12 cellular contexts compared by ENCODE assay signal in the genomic region with DNA sequence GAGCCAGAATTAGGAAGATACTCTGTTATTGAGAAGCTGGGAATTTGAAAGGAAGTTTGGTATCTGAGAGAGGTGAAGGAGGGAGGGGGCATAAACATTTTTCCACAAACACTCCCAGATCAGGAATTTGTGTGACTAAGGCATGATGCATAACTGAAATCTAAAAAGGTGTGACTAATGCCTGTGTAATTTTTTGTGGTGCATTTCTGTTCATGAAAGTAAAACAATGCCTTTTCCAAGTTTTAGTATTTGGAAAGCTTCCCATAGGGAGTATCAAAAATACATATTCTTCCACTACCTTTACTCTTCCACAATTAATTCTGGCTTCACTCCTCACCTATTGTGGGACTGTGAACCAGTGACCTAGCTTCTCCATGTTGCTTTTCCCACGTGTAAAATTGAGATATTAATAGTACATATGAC. TPM values are rescaled to one million over a fixed set of nuclear protein-coding genes. Genes with fewer than 3 reads are reported as not detected.
A peak's percentile ranks its signal among the peaks of the same experiment; 100 is the strongest.
DNase-seq lines count a peak whose midpoint lies in the region; ATAC-seq, FAIRE-seq and TF ChIP-seq lines count a peak whose summit lies in the region.
"Had no signal": no experiment of that assay in that cellular context is flagged by ENCODE, and none has a peak within 500 bp of the region (broad histone marks: within the 10 kb centered on the region; RNA-seq: fewer than 3 reads in every experiment).

No MANE protein-coding gene starts in this region.

- H3K4me1 ChIP-seq in astrocyte (ENCODE audit: insufficient read depth, low read length) (peaks cover 7% of the 10 kb centered on the region), hepatocyte (ENCODE audit: insufficient read depth) (peaks cover 20% of the 10 kb centered on the region)

- CTCF ChIA-PET in activated CD4-positive, alpha-beta T cell treated with anti-CD3 and anti-CD28 coated beads, Interleukin-2, amount 10 ng/mL, durations not matched to agents 7 days and 5 days (lab: Charles Lee) = no interaction called here

- H3K9me2 ChIP-seq in hepatocyte (replicated peaks; ENCODE audit: insufficient read depth) = no peaks in the 10 kb centered on the region

- H3K4me2 ChIP-seq in astrocyte (ENCODE audit: low read length) = peak overlapping the region; percentile 15
- H3K4me2 ChIP-seq in hepatocyte = no peak overlapping the region

- TF ChIP-seq CTCF in HFF-Myc (IDR thresholded peaks at IDR 0.05; ENCODE audit: low read depth, low read length, missing control alignments) (no peak), astrocyte (IDR thresholded peaks at IDR 0.05; ENCODE audit: insufficient read depth, low read depth, low read length) (no peak), hepatocyte (IDR thresholded peaks at IDR 0.05; ENCODE audit: poor library complexity) (no peak), type B pancreatic cell (conservative IDR thresholded peaks at IDR 0.05) (no peak), mesothelial cell of epicardium (IDR thresholded peaks at IDR 0.05; ENCODE audit: unreplicated experiment) (no peak)

- H3K27ac ChIP-seq in astrocyte (ENCODE audit: low read depth, low read length) (peak overlapping the region; percentile 85), hepatocyte (peak overlapping the region; percentile 43)

- H3K4me3 Mint-ChIP-seq in astrocyte (ENCODE audit: unreplicated experiment) (no peak overlapping the region), type B pancreatic cell (peak overlapping the region; percentile 84), mesothelial cell of epicardium (no peak overlapping the region)
- H3K4me3 Mint-ChIP-seq in activated CD4-positive, alpha-beta T cell treated with anti-CD3 and anti-CD28 coated beads, Interleukin-2, amount 10 ng/mL, durations not matched to agents 7 days and 5 days = no peak overlapping the region
- H3K4me3 Mint-ChIP-seq: neural crest cell had no signal

- no peaks in the 10 kb centered on the region for H3K36me3 ChIP-seq in astrocyte (ENCODE audit: insufficient read depth, low read length)
- no peaks in the 10 kb centered on the region for H3K36me3 ChIP-seq in hepatocyte (replicated peaks; ENCODE audit: insufficient read depth, low read depth)

- H3K9me3 ChIP-seq in astrocyte (ENCODE audit: insufficient read depth, low read depth, low read length) = no peaks in the 10 kb centered on the region
- H3K9me3 ChIP-seq in hepatocyte (ENCODE audit: low read depth) = no peaks in the 10 kb centered on the region

- ATAC-seq in GM21737 (IDR thresholded peaks at IDR 0.05; ENCODE audit: unreplicated experiment) (no peak), HG03439 (IDR thresholded peaks at IDR 0.05; ENCODE audit: unreplicated experiment) (no peak)

- FAIRE-seq in astrocyte (lab: Jason Lieb, UNC) = peak; percentile 100
- FAIRE-seq: H1 had no signal

- POLR2A ChIA-PET in activated CD4-positive, alpha-beta T cell treated with anti-CD3 and anti-CD28 coated beads, Interleukin-2, amount 10 ng/mL, durations not matched to agents 7 days and 5 days (lab: Charles Lee) = no interaction called here

- H4K20me1 ChIP-seq in astrocyte (ENCODE audit: insufficient read depth, low read length) (no peaks in the 10 kb centered on the region), hepatocyte (ENCODE audit: insufficient read depth, poor library complexity, severe bottlenecking) (no peaks in the 10 kb centered on the region)

- peak overlapping the region; percentile 32 for H3K9ac ChIP-seq in astrocyte (ENCODE audit: low read length)

- no peaks in the 10 kb centered on the region for H3K27me3 Mint-ChIP-seq in astrocyte (ENCODE audit: low read depth, unreplicated experiment)
- no peaks in the 10 kb centered on the region for H3K27me3 Mint-ChIP-seq in type B pancreatic cell
- H3K27me3 Mint-ChIP-seq in activated CD4-positive, alpha-beta T cell treated with anti-CD3 and anti-CD28 coated beads, Interleukin-2, amount 10 ng/mL, durations not matched to agents 7 days and 5 days = peaks cover 19% of the 10 kb centered on the region
- H3K27me3 Mint-ChIP-seq in mesothelial cell of epicardium (ENCODE audit: low read depth) = no peaks in the 10 kb centered on the region

- 68% methylated on average over 1 of the region's 1 CpG for WGBS in hepatocyte (ENCODE audit: low lambda C conversion rate, missing lambda C conversion rate)

- H2AFZ ChIP-seq in astrocyte (ENCODE audit: low read depth, low read length) = no peak overlapping the region
- H2AFZ ChIP-seq in hepatocyte = no peak overlapping the region

- peak overlapping the region; percentile 94 for H3K27ac Mint-ChIP-seq in astrocyte (ENCODE audit: unreplicated experiment)
- H3K27ac Mint-ChIP-seq in type B pancreatic cell = peak overlapping the region; percentile 98
- H3K27ac Mint-ChIP-seq in activated CD4-positive, alpha-beta T cell treated with anti-CD3 and anti-CD28 coated beads, Interleukin-2, amount 10 ng/mL, durations not matched to agents 7 days and 5 days = no peak overlapping the region
- H3K27ac Mint-ChIP-seq in mesothelial cell of epicardium = no peak overlapping the region

- H3K4me1 Mint-ChIP-seq in astrocyte (ENCODE audit: low read depth, unreplicated experiment) (peaks cover 18% of the 10 kb centered on the region), type B pancreatic cell (ENCODE audit: unreplicated experiment) (peaks cover 12% of the 10 kb centered on the region), mesothelial cell of epicardium (peaks cover 21% of the 10 kb centered on the region)
- no peaks in the 10 kb centered on the region for H3K4me1 Mint-ChIP-seq in activated CD4-positive, alpha-beta T cell treated with anti-CD3 and anti-CD28 coated beads, Interleukin-2, amount 10 ng/mL, durations not matched to agents 7 days and 5 days

- DNase-seq in HFF-Myc (ENCODE audit: extremely low read depth, low read depth) (peak; percentile 96), astrocyte (ENCODE audit: low read depth) (peak; percentile 97), hepatocyte (ENCODE audit: low spot score) (peak; percentile 28), type B pancreatic cell (ENCODE audit: extremely low spot score, unreplicated experiment) (no peak), mesothelial cell of epicardium (ENCODE audit: low spot score in 2 of 2, unreplicated experiment in 2 of 2) (no peak)
- no peak for DNase-seq in activated CD4-positive, alpha-beta T cell treated with anti-CD3 and anti-CD28 coated beads, Interleukin-2, amount 10 ng/mL, durations not matched to agents 7 days and 5 days
- DNase-seq: activated gamma-delta T cell treated with Interleukin-2 at 50 U/mL for 16 hours, NCI-H774 had no signal

- H3K36me3 Mint-ChIP-seq in astrocyte (ENCODE audit: low read depth, unreplicated experiment) (no peaks in the 10 kb centered on the region), type B pancreatic cell (no peaks in the 10 kb centered on the region), mesothelial cell of epicardium (no peaks in the 10 kb centered on the region)
- H3K36me3 Mint-ChIP-seq in activated CD4-positive, alpha-beta T cell treated with anti-CD3 and anti-CD28 coated beads, Interleukin-2, amount 10 ng/mL, durations not matched to agents 7 days and 5 days (ENCODE audit: low read depth) = no peaks in the 10 kb centered on the region

- H3K4me3 ChIP-seq in HFF-Myc (replicated peaks; ENCODE audit: low read depth, low read length) (no peak overlapping the region), astrocyte (ENCODE audit: insufficient read depth, low read depth, low read length) (no peak overlapping the region), hepatocyte (no peak overlapping the region)

- H3K27me3 ChIP-seq in astrocyte (ENCODE audit: insufficient read depth, low read length) (no peaks in the 10 kb centered on the region), hepatocyte (no peaks in the 10 kb centered on the region)

- H3K79me2 ChIP-seq in astrocyte (ENCODE audit: insufficient read depth, low read length) (no peaks in the 10 kb centered on the region), hepatocyte (no peaks in the 10 kb centered on the region)

- no peaks in the 10 kb centered on the region for H3K9me3 Mint-ChIP-seq in astrocyte (ENCODE audit: unreplicated experiment)
- no peaks in the 10 kb centered on the region for H3K9me3 Mint-ChIP-seq in type B pancreatic cell
- H3K9me3 Mint-ChIP-seq in activated CD4-positive, alpha-beta T cell treated with anti-CD3 and anti-CD28 coated beads, Interleukin-2, amount 10 ng/mL, durations not matched to agents 7 days and 5 days = no peaks in the 10 kb centered on the region
- no peaks in the 10 kb centered on the region for H3K9me3 Mint-ChIP-seq in mesothelial cell of epicardium

RNA-seq across cellular contexts. Expression of a gene that starts 56.4 kb away (rescaled TPM):
- 152 and 161 TPM in 2 replicates for total RNA-seq in astrocyte
- total RNA-seq in hepatocyte = 35.5 and 49.2 TPM in 2 replicates
- polyA plus RNA-seq in hepatocyte = 53.0 and 61.5 TPM in 2 replicates
- 12.8 and 36.0 TPM in 2 replicates for total RNA-seq in type B pancreatic cell (ENCODE audit: low replicate concordance)
- total RNA-seq in activated CD4-positive, alpha-beta T cell treated with anti-CD3 and anti-CD28 coated beads, Interleukin-2, amount 10 ng/mL, durations not matched to agents 7 days and 5 days = not detected
- total RNA-seq in mesothelial cell of epicardium = 8.5 to 10.8 TPM (median 8.9 TPM) in 3 replicates

Comparison
In these comparisons a context has a peak if more than half of its experiments do, and no peak if none do; other contexts are left out.
1. DNase-seq: peak in HFF-Myc (single experiment), astrocyte (single experiment) and hepatocyte (single experiment); none in type B pancreatic cell (single experiment), activated CD4-positive, alpha-beta T cell treated with anti-CD3 and anti-CD28 coated beads, Interleukin-2, amount 10 ng/mL, durations not matched to agents 7 days and 5 days (single experiment) and mesothelial cell of epicardium (0 of 2).
2. H3K27ac Mint-ChIP-seq: peak in astrocyte (single experiment) and type B pancreatic cell (single experiment); none in activated CD4-positive, alpha-beta T cell treated with anti-CD3 and anti-CD28 coated beads, Interleukin-2, amount 10 ng/mL, durations not matched to agents 7 days and 5 days (single experiment) and mesothelial cell of epicardium (single experiment).